8 cellular contexts compared by ENCODE assay signal in the genomic region with DNA sequence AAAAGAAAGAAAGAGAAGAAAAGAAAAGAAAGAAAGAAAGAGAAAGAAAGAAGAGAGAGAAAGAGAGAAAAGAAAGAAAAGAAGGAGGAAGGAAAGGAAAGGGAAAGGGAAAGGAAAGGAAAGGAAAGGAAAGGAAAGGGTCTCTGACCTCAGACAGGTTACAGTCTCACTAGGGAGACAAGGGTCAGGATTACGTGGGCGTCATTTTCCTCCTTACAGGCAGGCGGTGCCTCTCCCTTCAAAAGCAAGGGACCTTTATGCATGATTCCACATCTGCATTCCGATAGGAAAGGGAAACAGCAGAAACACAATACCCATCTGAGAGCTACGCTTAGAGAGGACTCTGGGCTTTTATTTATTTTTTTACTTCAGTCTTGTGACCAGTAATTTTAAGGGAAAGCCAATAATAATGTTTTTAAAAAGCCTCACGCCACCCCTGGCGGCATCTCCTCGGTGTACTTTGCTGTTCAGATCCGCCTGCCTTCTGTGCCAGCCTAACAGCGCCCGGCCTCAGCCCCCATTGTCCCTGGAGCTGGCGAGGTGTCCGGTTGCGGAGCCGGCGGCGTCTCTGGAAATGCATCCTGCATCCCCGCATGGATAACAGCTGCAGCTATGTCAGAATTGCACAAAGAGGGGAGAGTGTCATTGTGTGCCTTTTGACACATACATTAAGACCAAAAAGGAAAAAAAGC. TPM values are rescaled to one million over a fixed set of nuclear protein-coding genes. Genes with fewer than 3 reads are reported as not detected.
DNase-seq lines count a peak whose midpoint lies in the region; ATAC-seq and TF ChIP-seq lines count a peak whose summit lies in the region.

No MANE protein-coding gene starts in this region.

- H3K36me3 ChIP-seq in WERI-Rb-1 (no peaks in the 10 kb centered on the region), esophagus muscularis mucosa (no peaks in the 10 kb centered on the region), mesodermal cell (ENCODE audit: control insufficient read depth, insufficient read depth, low read length) (no peaks in the 10 kb centered on the region), tibial nerve (no peaks in the 10 kb centered on the region)

- H3K4me1 ChIP-seq in esophagus muscularis mucosa (peaks cover 20 to 29% (median 22%) of the 10 kb centered on the region in 4 donors), mesodermal cell (ENCODE audit: control insufficient read depth, insufficient read depth, low read length, poor library complexity, severe bottlenecking) (no peaks in the 10 kb centered on the region), tibial nerve (peaks cover 0 to 23% (median 8%) of the 10 kb centered on the region in 4 donors)

- ATAC-seq in GM21367 (IDR thresholded peaks at IDR 0.05; ENCODE audit: unreplicated experiment), result no peak

- H3K9me3 ChIP-seq in WERI-Rb-1 (ENCODE audit: severe bottlenecking) (no peaks in the 10 kb centered on the region), esophagus muscularis mucosa (no peaks in the 10 kb centered on the region), mesodermal cell (ENCODE audit: control insufficient read depth, low read length) (no peaks in the 10 kb centered on the region), tibial nerve (no peaks in the 10 kb centered on the region)

- WGBS in esophagus muscularis mucosa, result 2% methylated on average over 18 of the region's 18 CpGs
- 4 to 6% methylated on average over 8 to 12 of the region's 18 CpGs for WGBS in mesodermal cell (ENCODE audit: insufficient coverage in 2 of 2), 2 experiments
- 2% methylated on average over 18 of the region's 18 CpGs for WGBS in tibial nerve, 2 donors

- intact Hi-C loops in esophagus muscularis mucosa (cut with DNase I), result no loop called here

- H3K4me3 ChIP-seq in WERI-Rb-1 (ENCODE audit: low read depth, low read length), result peak overlapping the region; percentile 33
- peak overlapping the region; percentile 81 to 83 (median 82) for H3K4me3 ChIP-seq in esophagus muscularis mucosa
- H3K4me3 ChIP-seq in mesodermal cell (ENCODE audit: extremely low read depth, insufficient read depth, low read length, poor library complexity, severe bottlenecking), result peak overlapping the region; percentile 42
- peak overlapping the region; percentile 25 to 71 (median 46) for H3K4me3 ChIP-seq in tibial nerve

- TF ChIP-seq POLR2A in esophagus muscularis mucosa (IDR thresholded peaks at IDR 0.05; ENCODE audit: low read depth) (no peak), tibial nerve (IDR thresholded peaks at IDR 0.05) (no peak)

- H3K27me3 ChIP-seq in WERI-Rb-1 (ENCODE audit: insufficient read depth, low read depth, severe bottlenecking) (no peaks in the 10 kb centered on the region), esophagus muscularis mucosa (no peaks in the 10 kb centered on the region), tibial nerve (no peaks in the 10 kb centered on the region)

- TF ChIP-seq EP300 in esophagus muscularis mucosa (IDR thresholded peaks at IDR 0.05) (no peak), tibial nerve (IDR thresholded peaks at IDR 0.05) (no peak)

- DNase-seq in Daoy (ENCODE audit: low read depth) (peak; percentile 68), NCI-H1105 treated with DMSO at 0.1 percent for 48 hours (lab: John Stamatoyannopoulos, UW) (peak; percentile 63), WERI-Rb-1 (no peak), esophagus muscularis mucosa (ENCODE audit: extremely low spot score) (no peak), tibial nerve (ENCODE audit: low spot score in 2 of 2) (peak in 1 of 2 donors; percentile 33), NCI-H1436 treated with DMSO at 0.1 percent for 48 hours (lab: John Stamatoyannopoulos, UW) (no peak)

- TF ChIP-seq CTCF in WERI-Rb-1 (IDR thresholded peaks at IDR 0.05; ENCODE audit: low read depth, low read length) (peak; percentile 36; the same call in 1 of the 2 replicates), esophagus muscularis mucosa (IDR thresholded peaks at IDR 0.05) (peak in 2 of 3 experiments; percentile 20 to 44), tibial nerve (IDR thresholded peaks at IDR 0.05) (no peak)

- no peak overlapping the region for H3K27ac ChIP-seq in WERI-Rb-1
- H3K27ac ChIP-seq in esophagus muscularis mucosa (replicated peaks in 1 of 4), result peak overlapping the region; percentile 39 to 71 (median 60)
- peak overlapping the region; percentile 46 for H3K27ac ChIP-seq in mesodermal cell (ENCODE audit: low read depth, low read length, severe bottlenecking)
- H3K27ac ChIP-seq in tibial nerve, result peak overlapping the region in 3 of 4 donors; percentile 3 to 74 (median 36)

RNA-seq across cellular contexts. Expression of a gene that starts 0.9 kb away (rescaled TPM):
- total RNA-seq in Daoy (2014; rRNA removed; shearing (Covaris generic)), result 17.5 and 20.6 TPM in 2 replicates
- total RNA-seq in esophagus muscularis mucosa (10 to 100 TPM; 13.3 to 38.3 (median 23.7) TPM), tibial nerve (10 to 100 TPM; 10.3 to 22.5 (median 16.9) TPM)
- 11.2 TPM for polyA plus RNA-seq in mesodermal cell (2013, experiment 1 of 2)
- 8.2 TPM for polyA plus RNA-seq in mesodermal cell (2013, experiment 2 of 2)

Comparison
In these comparisons a context has a peak if more than half of its experiments do, and no peak if none do; other contexts are left out.
1. DNase-seq: peak in Daoy (single experiment) and NCI-H1105 treated with DMSO at 0.1 percent for 48 hours (single experiment); none in WERI-Rb-1 (single experiment), esophagus muscularis mucosa (single experiment) and NCI-H1436 treated with DMSO at 0.1 percent for 48 hours (single experiment).
2. CTCF ChIP-seq: peak in WERI-Rb-1 (single experiment) and esophagus muscularis mucosa (2 of 3); none in tibial nerve (0 of 5).
3. Peak in every context shown above with its lines, with median percentiles within 50 percentile points of each other: H3K4me3 ChIP-seq.